17 cellular contexts compared by ENCODE assay signal in the genomic region with DNA sequence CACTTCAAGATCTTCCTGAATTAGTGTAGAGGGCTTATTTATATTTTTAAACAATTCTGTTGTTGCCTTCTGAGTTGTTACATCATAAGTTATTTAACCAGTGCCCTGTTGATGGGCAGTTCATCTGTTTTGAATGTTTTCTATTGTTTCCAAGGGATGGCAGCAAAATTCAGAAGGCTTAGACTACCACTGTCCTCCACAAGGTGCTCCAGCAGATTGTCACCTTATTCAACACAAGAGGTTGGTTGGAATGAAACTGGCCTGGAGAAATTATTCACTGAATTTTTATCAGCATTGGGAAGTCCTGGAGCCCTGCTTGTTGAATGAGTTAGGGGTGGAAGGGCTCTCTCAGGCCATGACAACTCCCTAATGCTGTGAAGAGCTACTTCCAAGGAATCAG. TPM values are rescaled to one million over a fixed set of nuclear protein-coding genes. Genes with fewer than 3 reads are reported as not detected.
DNase-seq lines count a peak whose midpoint lies in the region; ATAC-seq and TF ChIP-seq lines count a peak whose summit lies in the region.
"Had no signal": no experiment of that assay in that cellular context is flagged by ENCODE, and none has a peak within 500 bp of the region (broad histone marks: within the 10 kb centered on the region; RNA-seq: fewer than 3 reads in every experiment).

No MANE protein-coding gene starts in this region.

- peaks cover 19% of the 10 kb centered on the region for H3K36me3 Mint-ChIP-seq in activated CD8-positive, alpha-beta memory T cell treated with anti-CD3 and anti-CD28 coated beads, Interleukin-2, amount 10 ng/mL, durations not matched to agents 7 days and 5 days
- H3K36me3 Mint-ChIP-seq in brain: peaks cover 20% of the 10 kb centered on the region

- no peak for DNase-seq in activated CD8-positive, alpha-beta memory T cell treated with anti-CD3 and anti-CD28 coated beads, Interleukin-2, amount 10 ng/mL, durations not matched to agents 7 days and 5 days
- no peak for DNase-seq in activated CD8-positive, alpha-beta memory T cell treated with anti-CD3 and anti-CD28 coated beads, Interleukin-2, amount 50 U/mL, for 48 hours
- peak; percentile 34 for DNase-seq in M059J (ENCODE audit: low read depth)
- DNase-seq in ureter (ENCODE audit: low spot score): no peak
- DNase-seq in vagina (ENCODE audit: extremely low spot score in 2 of 2): no peak
- DNase-seq: activated CD4-positive, alpha-beta T cell treated with anti-CD3 and anti-CD28 coated beads for 1 hour; gastrocnemius medialis; NCI-H1092 treated with DMSO at 0.1 percent for 48 hours; NCI-H524 treated with DMSO at 0.1 percent for 48 hours; SK-N-SH; stimulated activated CD4-positive, alpha-beta T cell treated with anti-CD3 and anti-CD28 coated beads, Interleukin-12 subunit alpha, Interleukin-12 subunit beta, amount 100 ng/mL, for 4 hours had no signal

- H3K4me3 ChIP-seq in parathyroid adenoma (ENCODE audit: low read depth, low read length) (no peak overlapping the region), vagina (no peak overlapping the region)

- TF ChIP-seq CTCF in brain (conservative IDR thresholded peaks at IDR 0.05): no peak
- TF ChIP-seq CTCF in parathyroid adenoma (IDR thresholded peaks at IDR 0.05): no peak
- TF ChIP-seq CTCF in vagina (IDR thresholded peaks at IDR 0.05): no peak

- no peaks in the 10 kb centered on the region for H3K9me3 Mint-ChIP-seq in activated CD8-positive, alpha-beta memory T cell treated with anti-CD3 and anti-CD28 coated beads, Interleukin-2, amount 10 ng/mL, durations not matched to agents 7 days and 5 days (ENCODE audit: low read depth)
- no peaks in the 10 kb centered on the region for H3K9me3 Mint-ChIP-seq in brain

- H3K9me3 ChIP-seq in parathyroid adenoma (ENCODE audit: control insufficient read depth, low read length) (no peaks in the 10 kb centered on the region), vagina (no peaks in the 10 kb centered on the region)
- H3K9me3 ChIP-seq: gastrocnemius medialis, SK-N-SH had no signal

- H3K4me1 ChIP-seq in parathyroid adenoma (no peaks in the 10 kb centered on the region), vagina (peaks cover 30% of the 10 kb centered on the region)

- CTCF ChIA-PET in activated CD8-positive, alpha-beta memory T cell treated with anti-CD3 and anti-CD28 coated beads, Interleukin-2, amount 10 ng/mL, durations not matched to agents 7 days and 5 days (lab: Charles Lee): interaction anchor here (2.0 kb wide), 1 partner anchor 59 kb away, joined by 6 read pairs; no protein-coding TSS in a partner anchor

- H3K4me1 Mint-ChIP-seq in activated CD8-positive, alpha-beta memory T cell treated with anti-CD3 and anti-CD28 coated beads, Interleukin-2, amount 10 ng/mL, durations not matched to agents 7 days and 5 days: peaks cover 35% of the 10 kb centered on the region
- H3K4me1 Mint-ChIP-seq in brain: peaks cover 42% of the 10 kb centered on the region

- peak overlapping the region; percentile 98 for H2AFZ ChIP-seq in parathyroid adenoma

- no peak for ATAC-seq in activated CD8-positive, alpha-beta memory T cell treated with anti-CD3 and anti-CD28 coated beads, Interleukin-2, amount 10 ng/mL, durations not matched to agents 7 days and 5 days
- no peak for ATAC-seq in GM19324 (IDR thresholded peaks at IDR 0.05; ENCODE audit: low FRiP score, unreplicated experiment)
- ATAC-seq: gastrocnemius medialis had no signal

- no peak overlapping the region for H3K4me2 ChIP-seq in parathyroid adenoma (ENCODE audit: low read length)
- H3K4me2 ChIP-seq: SK-N-SH had no signal

- H3K27me3 ChIP-seq in parathyroid adenoma (ENCODE audit: control insufficient read depth, insufficient read depth, low read length) (no peaks in the 10 kb centered on the region), vagina (no peaks in the 10 kb centered on the region)
- H3K27me3 ChIP-seq: gastrocnemius medialis had no signal

- H3K27ac Mint-ChIP-seq in activated CD8-positive, alpha-beta memory T cell treated with anti-CD3 and anti-CD28 coated beads, Interleukin-2, amount 10 ng/mL, durations not matched to agents 7 days and 5 days: peak overlapping the region; percentile 2
- H3K27ac Mint-ChIP-seq in brain: peak overlapping the region in 3 of 5 experiments; percentile 79 to 98 (median 98)

- TF ChIP-seq POLR2A in vagina (IDR thresholded peaks at IDR 0.05): no peak

- H3K27me3 Mint-ChIP-seq in activated CD8-positive, alpha-beta memory T cell treated with anti-CD3 and anti-CD28 coated beads, Interleukin-2, amount 10 ng/mL, durations not matched to agents 7 days and 5 days: peaks cover 4% of the 10 kb centered on the region
- H3K27me3 Mint-ChIP-seq in brain: peaks cover 15% of the 10 kb centered on the region

- H3K4me3 Mint-ChIP-seq in activated CD8-positive, alpha-beta memory T cell treated with anti-CD3 and anti-CD28 coated beads, Interleukin-2, amount 10 ng/mL, durations not matched to agents 7 days and 5 days: peak overlapping the region; percentile 96
- peak overlapping the region; percentile 90 to 98 (median 92) for H3K4me3 Mint-ChIP-seq in brain

- peaks cover 15% of the 10 kb centered on the region for H3K79me2 ChIP-seq in parathyroid adenoma

- intact Hi-C loops in vagina (cut with DNase I): loop anchor here (10.0 kb wide), 1 partner anchor 468 kb away; a partner anchor contains a TSS

- H3K27ac ChIP-seq in parathyroid adenoma (no peak overlapping the region), vagina (no peak overlapping the region)
- H3K27ac ChIP-seq: gastrocnemius medialis had no signal

- no peak overlapping the region for H3K9ac ChIP-seq in parathyroid adenoma
- H3K9ac ChIP-seq: SK-N-SH had no signal

- H3K36me3 ChIP-seq in parathyroid adenoma (ENCODE audit: control insufficient read depth, insufficient read depth, low read length) (no peaks in the 10 kb centered on the region), vagina (no peaks in the 10 kb centered on the region)
- H3K36me3 ChIP-seq: gastrocnemius medialis had no signal

RNA-seq across cellular contexts. Expression of a gene that starts 1.3 kb away (rescaled TPM):
- 10 to 100 TPM; 15.4 to 21.2 TPM for total RNA-seq in activated CD8-positive, alpha-beta memory T cell treated with anti-CD3 and anti-CD28 coated beads, Interleukin-2, amount 10 ng/mL, durations not matched to agents 7 days and 5 days
- total RNA-seq in M059J (2014; rRNA removed; shearing (Covaris generic)): 15.9 and 24.5 TPM in 2 replicates
- polyA plus RNA-seq in brain (ENCODE audit: insufficient read depth, low read depth, low replicate concordance): 10.6 TPM
- total RNA-seq in ureter: 27.8 TPM
- total RNA-seq in vagina: 22.3 TPM

RNA-seq across cellular contexts. Expression of a gene that starts 14.2 kb away (rescaled TPM):
- total RNA-seq in activated CD8-positive, alpha-beta memory T cell treated with anti-CD3 and anti-CD28 coated beads, Interleukin-2, amount 10 ng/mL, durations not matched to agents 7 days and 5 days: not detected
- total RNA-seq in M059J (2014; rRNA removed; shearing (Covaris generic)): not detected in 2 replicates
- polyA plus RNA-seq in brain (ENCODE audit: insufficient read depth, low read depth, low replicate concordance): not detected
- total RNA-seq in ureter (not detected), vagina (not detected)
- total RNA-seq: dermis microvascular lymphatic vessel endothelial cell, gastrocnemius medialis had no signal
- polyA plus RNA-seq: adipose tissue, keratinocyte, SK-N-SH had no signal

RNA-seq across cellular contexts. Expression of a gene that starts 31.4 kb away (rescaled TPM):
- total RNA-seq in activated CD8-positive, alpha-beta memory T cell treated with anti-CD3 and anti-CD28 coated beads, Interleukin-2, amount 10 ng/mL, durations not matched to agents 7 days and 5 days: not detected
- not detected in 2 replicates for total RNA-seq in M059J (2014; rRNA removed; shearing (Covaris generic))
- not detected for polyA plus RNA-seq in brain (ENCODE audit: insufficient read depth, low read depth, low replicate concordance)
- not detected for total RNA-seq in ureter
- total RNA-seq in vagina: not detected
- total RNA-seq: dermis microvascular lymphatic vessel endothelial cell, gastrocnemius medialis had no signal
- polyA plus RNA-seq: adipose tissue, keratinocyte, SK-N-SH had no signal

RNA-seq across cellular contexts. Expression of a gene that starts 31.4 kb away (rescaled TPM):
- total RNA-seq in activated CD8-positive, alpha-beta memory T cell treated with anti-CD3 and anti-CD28 coated beads, Interleukin-2, amount 10 ng/mL, durations not matched to agents 7 days and 5 days: not detected
- total RNA-seq in M059J (2014; rRNA removed; shearing (Covaris generic)): not detected in 2 replicates
- polyA plus RNA-seq in brain (ENCODE audit: insufficient read depth, low read depth, low replicate concordance): not detected
- not detected for total RNA-seq in ureter
- not detected for total RNA-seq in vagina
- total RNA-seq: dermis microvascular lymphatic vessel endothelial cell, gastrocnemius medialis had no signal
- polyA plus RNA-seq: adipose tissue, keratinocyte, SK-N-SH had no signal

RNA-seq across cellular contexts. Expression of a gene that starts 48.7 kb away (rescaled TPM):
- total RNA-seq in activated CD8-positive, alpha-beta memory T cell treated with anti-CD3 and anti-CD28 coated beads, Interleukin-2, amount 10 ng/mL, durations not matched to agents 7 days and 5 days: not detected
- total RNA-seq in M059J (2014; rRNA removed; shearing (Covaris generic)): not detected in 2 replicates
- polyA plus RNA-seq in brain (ENCODE audit: insufficient read depth, low read depth, low replicate concordance): not detected
- not detected for total RNA-seq in ureter
- total RNA-seq in vagina: not detected
- total RNA-seq: dermis microvascular lymphatic vessel endothelial cell, gastrocnemius medialis had no signal
- polyA plus RNA-seq: keratinocyte, SK-N-SH had no signal
